ENCODE assay signal across 15 cellular contexts in the genomic region with DNA sequence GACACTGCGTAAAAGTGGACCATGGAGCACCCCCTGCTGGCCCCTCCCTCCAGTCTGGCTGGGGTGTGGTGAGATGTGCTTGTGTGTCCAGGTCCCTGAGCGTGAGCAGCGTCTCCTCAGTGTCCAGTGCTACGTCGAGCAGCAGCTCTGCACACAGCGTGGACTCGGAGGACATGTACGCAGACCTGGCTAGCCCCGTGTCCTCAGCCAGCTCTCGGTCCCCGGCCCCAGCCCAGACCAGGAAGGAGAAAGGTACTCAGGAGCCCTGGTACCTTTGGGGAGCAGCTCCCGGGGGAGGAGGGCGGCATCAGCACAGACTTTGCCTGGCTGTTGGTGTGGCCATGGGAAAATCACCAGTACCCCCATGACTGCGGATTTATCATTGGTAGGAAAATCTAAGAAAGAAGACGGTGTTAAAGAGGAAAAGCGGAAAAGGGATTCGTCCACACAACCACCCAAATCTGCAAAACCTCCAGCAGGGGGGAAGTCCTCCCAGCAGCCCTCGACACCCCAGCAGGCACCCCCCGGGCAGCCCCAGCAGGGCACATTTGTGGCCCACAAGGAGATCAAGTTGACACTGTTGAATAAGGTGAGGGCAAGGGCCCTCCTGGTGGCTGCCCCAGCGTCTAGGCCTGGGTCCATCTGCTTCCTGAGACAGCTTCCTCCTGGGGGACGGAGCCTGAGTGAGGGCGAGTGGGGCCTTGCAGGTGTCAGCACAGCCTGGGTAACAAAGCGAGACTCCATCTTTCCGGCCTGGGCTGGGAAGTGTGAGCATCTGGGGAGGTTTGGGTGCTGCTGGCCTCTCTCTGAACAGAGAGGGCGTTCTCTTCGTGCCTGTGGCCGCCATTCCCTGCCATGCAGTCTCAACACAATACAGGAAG. TPM values are rescaled to one million over a fixed set of nuclear protein-coding genes. Genes with fewer than 3 reads are reported as not detected.
DNase-seq lines count a peak whose midpoint lies in the region; FAIRE-seq and TF ChIP-seq lines count a peak whose summit lies in the region.
"Had no signal": no experiment of that assay in that cellular context is flagged by ENCODE, and none has a peak within 500 bp of the region (broad histone marks: within the 10 kb centered on the region; RNA-seq: fewer than 3 reads in every experiment).

No MANE protein-coding gene starts in this region.

- H3K27me3 ChIP-seq in bronchial epithelial cell (ENCODE audit: control insufficient read depth, insufficient read depth, low read length) (no peaks in the 10 kb centered on the region), HAP-1 (ENCODE audit: low read depth) (no peaks in the 10 kb centered on the region)

- peak; percentile 13 for FAIRE-seq in bronchial epithelial cell (lab: Jason Lieb, UNC)
- FAIRE-seq: astrocyte had no signal

- H3K27me3 Mint-ChIP-seq in HFFc6 (ENCODE audit: insufficient read depth), result no peaks in the 10 kb centered on the region; the same call in none of the 2 replicates

- in situ Hi-C loops in HAP-1 (cut with MboI; ENCODE audit: low sequenced_read_pairs), result no loop called here

- H3K36me3 Mint-ChIP-seq in HFFc6 (ENCODE audit: low read depth), result no peaks in the 10 kb centered on the region; the same call in 1 of the 2 replicates

- DNase-seq in HFFc6 (no peak), bronchial epithelial cell (ENCODE audit: low read depth) (no peak), HAP-1 (ENCODE audit: low spot score in 2 of 2) (no peak)
- DNase-seq in effector CD8-positive, alpha-beta T cell (lab: John Stamatoyannopoulos, UW), result no peak
- DNase-seq: activated CD4-positive, alpha-beta T cell treated with anti-CD3 and anti-CD28 coated beads, Interleukin-2, amount 50 U/mL, for 1 hour; hippocampal formation; left colon; NCI-H1417; NK-92 treated with Interleukin-12 subunit alpha and Interleukin-12 subunit beta, amount 100 ng/mL, for 24 hours; SIG-M5; stimulated activated CD4-positive, alpha-beta T cell treated with anti-CD3 and anti-CD28 coated beads, Interleukin-12 subunit alpha, Interleukin-12 subunit beta, amount 100 ng/mL, for 4 hours; T1000 had no signal

- H3K36me3 ChIP-seq in bronchial epithelial cell (ENCODE audit: control insufficient read depth, insufficient read depth, low read length) (peaks cover 29% of the 10 kb centered on the region), HAP-1 (replicated peaks) (peaks cover 72% of the 10 kb centered on the region)

- no peaks in the 10 kb centered on the region for H3K9me3 ChIP-seq in HAP-1

- H3K4me3 Mint-ChIP-seq in HFFc6, result no peak overlapping the region

- no peak overlapping the region for H3K4me3 ChIP-seq in bronchial epithelial cell (ENCODE audit: low read depth, low read length)
- no peak overlapping the region for H3K4me3 ChIP-seq in HAP-1

- TF ChIP-seq CTCF in HFFc6 (IDR thresholded peaks at IDR 0.05), result 0 out of 2 replicates have a peak, but pooled peaks have one; percentile 11
- no peak for TF ChIP-seq CTCF in bronchial epithelial cell (IDR thresholded peaks at IDR 0.05; ENCODE audit: insufficient read depth, low read length, severe bottlenecking)

- H3K4me1 Mint-ChIP-seq in HFFc6 (ENCODE audit: low read depth), result no peaks in the 10 kb centered on the region

- no peaks in the 10 kb centered on the region for H3K9me3 Mint-ChIP-seq in HFFc6

- no peaks in the 10 kb centered on the region for H3K4me1 ChIP-seq in HAP-1

- H3K27ac Mint-ChIP-seq in HFFc6, result no peak overlapping the region

RNA-seq across cellular contexts. Expression of a gene that starts 10.6 kb away (rescaled TPM):
- not detected for total RNA-seq in HFFc6 (2021; fragmentation: NEBNext Ultra II Directional; extraction: Animal tissue kit (Norgen Biotek cat#: 25700))
- total RNA-seq in bronchial epithelial cell, result under 0.01 TPM in 1 of 2 replicates, not detected in the other
- total RNA-seq: Daoy, dermis microvascular lymphatic vessel endothelial cell, left colon had no signal

RNA-seq across cellular contexts. Expression of a gene that starts 23.1 kb away (rescaled TPM):
- total RNA-seq in HFFc6 (2021; fragmentation: NEBNext Ultra II Directional; extraction: Animal tissue kit (Norgen Biotek cat#: 25700)), result 100 to 1,000 TPM in 2 of 6 experiments, 10 to 100 TPM in 4; 29.0 to 228 (median 36.9) TPM
- total RNA-seq in bronchial epithelial cell, result 134 and 181 TPM in 2 replicates

RNA-seq across cellular contexts. Expression of a gene that starts 35.1 kb away (rescaled TPM):
- total RNA-seq in HFFc6 (2021; fragmentation: NEBNext Ultra II Directional; extraction: Animal tissue kit (Norgen Biotek cat#: 25700)), result 10 to 100 TPM; 21.1 to 28.0 (median 24.0) TPM
- 34.6 and 56.6 TPM in 2 replicates for total RNA-seq in bronchial epithelial cell

RNA-seq across cellular contexts. Expression of a gene that starts 57.6 kb away (rescaled TPM):
- 10 to 100 TPM; 37.9 to 49.3 (median 42.8) TPM for total RNA-seq in HFFc6 (2021; fragmentation: NEBNext Ultra II Directional; extraction: Animal tissue kit (Norgen Biotek cat#: 25700))
- 10.5 and 11.1 TPM in 2 replicates for total RNA-seq in bronchial epithelial cell

RNA-seq across cellular contexts. Expression of a gene that starts 58.5 kb away (rescaled TPM):
- total RNA-seq in HFFc6 (2021; fragmentation: NEBNext Ultra II Directional; extraction: Animal tissue kit (Norgen Biotek cat#: 25700)), result not detected
- total RNA-seq in bronchial epithelial cell, result 0.26 TPM in 1 of 2 replicates, not detected in the other
- total RNA-seq: Daoy had no signal
